Comparison of ENCODE assay signal across 13 cellular contexts in the genomic region with DNA sequence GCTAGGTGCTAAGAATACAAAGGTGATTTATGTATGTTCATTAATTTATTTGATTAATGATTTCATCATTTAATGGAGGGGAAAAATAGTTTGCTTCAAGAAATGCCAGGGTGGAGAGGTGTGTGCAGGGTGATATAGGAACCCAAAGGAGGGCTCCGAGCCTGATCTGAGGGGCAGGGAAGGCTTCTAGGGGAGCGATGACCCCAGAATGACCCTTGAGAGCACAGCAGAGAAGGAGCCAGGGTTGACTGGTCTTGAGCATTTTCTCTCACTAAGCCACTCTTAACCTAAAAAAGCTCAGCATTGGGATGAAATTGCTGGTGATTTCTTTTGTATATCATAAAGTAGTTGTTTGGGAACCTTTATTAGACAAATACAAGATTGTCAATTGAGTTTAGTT.
"Had no signal": no experiment of that assay in that cellular context is flagged by ENCODE, and none has a peak within 500 bp of the region (broad histone marks: within the 10 kb centered on the region; RNA-seq: fewer than 3 reads in every experiment).

No MANE protein-coding gene starts in this region.

- H3K27ac ChIP-seq: epithelial cell of prostate, upper lobe of right lung had no signal

- H3K27me3 Mint-ChIP-seq: activated B cell treated with CpG ODN at 0.5 μM for 24 hours; activated CD4-positive, alpha-beta T cell treated with anti-CD3 and anti-CD28 coated beads, Interleukin-2, amount 10 ng/mL, durations not matched to agents 24 days and 14 days; activated T-helper 17 cell treated with anti-CD3 and anti-CD28 coated beads, Interleukin-2, amount 50 U/mL, for 72 hours; central memory CD8-positive, alpha-beta T cell; effector memory CD8-positive, alpha-beta T cell; T-helper 17 cell had no signal

- H3K9me3 ChIP-seq: upper lobe of right lung had no signal

- H3K27ac Mint-ChIP-seq: activated B cell treated with CpG ODN at 0.5 μM for 24 hours; activated CD4-positive, alpha-beta T cell treated with anti-CD3 and anti-CD28 coated beads, Interleukin-2, amount 10 ng/mL, durations not matched to agents 24 days and 14 days; activated naive CD4-positive, alpha-beta T cell treated with anti-CD3 and anti-CD28 coated beads for 36 hours; activated T-helper 17 cell treated with anti-CD3 and anti-CD28 coated beads, Interleukin-2, amount 50 U/mL, for 72 hours; T-helper 17 cell had no signal

- H3K4me3 ChIP-seq: upper lobe of right lung had no signal

- DNase-seq: activated B cell treated with CpG ODN at 0.5 μM for 24 hours; activated CD4-positive, alpha-beta T cell treated with anti-CD3 and anti-CD28 coated beads, Interleukin-2, amount 10 ng/mL, durations not matched to agents 24 days and 14 days; activated naive CD4-positive, alpha-beta T cell treated with anti-CD3 and anti-CD28 coated beads for 36 hours; effector memory CD8-positive, alpha-beta T cell; mammary epithelial cell; natural killer cell; stimulated activated CD4-positive, alpha-beta T cell treated with anti-CD3 and anti-CD28 coated beads, Interleukin-15, amount 100 ng/mL, for 24 hours; stimulated activated CD4-positive, alpha-beta T cell treated with anti-CD3 and anti-CD28 coated beads, Interleukin-4, amount 100 ng/mL, for 4 hours; T-helper 17 cell; upper lobe of right lung had no signal

- H3K9me3 Mint-ChIP-seq: activated B cell treated with CpG ODN at 0.5 μM for 24 hours; activated CD4-positive, alpha-beta T cell treated with anti-CD3 and anti-CD28 coated beads, Interleukin-2, amount 10 ng/mL, durations not matched to agents 24 days and 14 days; activated naive CD4-positive, alpha-beta T cell treated with anti-CD3 and anti-CD28 coated beads for 36 hours; activated T-helper 17 cell treated with anti-CD3 and anti-CD28 coated beads, Interleukin-2, amount 50 U/mL, for 72 hours; central memory CD8-positive, alpha-beta T cell; effector memory CD8-positive, alpha-beta T cell; natural killer cell had no signal

- H3K27me3 ChIP-seq: upper lobe of right lung had no signal

- ATAC-seq: activated T-helper 17 cell treated with anti-CD3 and anti-CD28 coated beads, Interleukin-2, amount 50 U/mL, for 72 hours; effector memory CD8-positive, alpha-beta T cell; natural killer cell; T-helper 17 cell; upper lobe of right lung had no signal

- H3K4me3 Mint-ChIP-seq: activated B cell treated with CpG ODN at 0.5 μM for 24 hours; activated CD4-positive, alpha-beta T cell treated with anti-CD3 and anti-CD28 coated beads, Interleukin-2, amount 10 ng/mL, durations not matched to agents 24 days and 14 days; activated naive CD4-positive, alpha-beta T cell treated with anti-CD3 and anti-CD28 coated beads for 36 hours; activated T-helper 17 cell treated with anti-CD3 and anti-CD28 coated beads, Interleukin-2, amount 50 U/mL, for 72 hours; central memory CD8-positive, alpha-beta T cell; effector memory CD8-positive, alpha-beta T cell; natural killer cell; T-helper 17 cell had no signal
